In genomic region chr19:48400018-48400742, GRCh38 we compare ENCODE assay signal across 8 cellular contexts. TPM values are rescaled to one million over a fixed set of nuclear protein-coding genes. Genes with fewer than 3 reads are reported as not detected.
DNase-seq lines count a peak whose midpoint lies in the region; ATAC-seq, FAIRE-seq and TF ChIP-seq lines count a peak whose summit lies in the region.

No MANE protein-coding gene starts in this region.

- WGBS in H1 (ENCODE audit: extremely low coverage in 1 of 2, insufficient coverage in 1 of 2, insufficient read length in 1 of 2, insufficient replicate concordance in 2 of 2, low coverage in 1 of 2, low lambda C conversion rate in 2 of 2, missing lambda C conversion rate in 1 of 2), 2 experiments: 25% methylated on average over 14 of the region's 14 CpGs; no CpG with 5 or more reads in 1 of the 2 experiments

- peak overlapping the region; percentile 49 for H4K91ac ChIP-seq in H1 (replicated peaks; ENCODE audit: insufficient read length, low read length)

- POLR2A ChIA-PET in H1 (lab: Charles Lee; ENCODE audit: partially characterized antibody): interaction anchor here (0.8 to 5.4 kb wide), 25 partner anchors 9 to 128 kb away, joined by 3 to 57 read pairs (median 5); partner anchors contain the start of genes EMP3, GRWD1, KCNJ14 and KDELR1

- H3K4me3 ChIP-seq in GM23338: peak overlapping the region; percentile 46
- H3K4me3 ChIP-seq in RWPE2 (ENCODE audit: severe bottlenecking): no peak overlapping the region
- H3K4me3 ChIP-seq in H1 (ENCODE audit: extremely low read depth in 1 of 4, insufficient read depth in 2 of 4, low read depth in 3 of 4, low read length in 4 of 4): peak overlapping the region; percentile 23 to 49 (median 32); a peak in 6 of 8 replicates

- H3K79me2 ChIP-seq in GM23338 (replicated peaks; ENCODE audit: insufficient read depth) (no peaks in the 10 kb centered on the region; the same call in 1 of the 2 replicates), H1 (ENCODE audit: control insufficient read depth in 1 of 2, insufficient read depth in 2 of 2, low read length in 2 of 2) (no peaks in the 10 kb centered on the region)

- H2BK15ac ChIP-seq in H1 (ENCODE audit: low read length): peak overlapping the region; percentile 92; the same call in 1 of the 2 replicates

- H2AFZ ChIP-seq in GM23338: no peak overlapping the region
- H2AFZ ChIP-seq in H1 (ENCODE audit: low read length): peak overlapping the region; percentile 85; the same call in 1 of the 2 replicates

- peaks cover 4% of the 10 kb centered on the region; the same call in 2 of the 3 replicates for H3K36me3 Mint-ChIP-seq in GM23338 (ENCODE audit: low read depth)
- peaks cover 0 to 12% of the 10 kb centered on the region in 2 donors for H3K36me3 Mint-ChIP-seq in naive B cell

- peak overlapping the region; percentile 20 for H3K56ac ChIP-seq in H1 (replicated peaks; ENCODE audit: insufficient read length, low read depth, low read length)

- H3K4me1 Mint-ChIP-seq in GM23338: peaks cover 63% of the 10 kb centered on the region
- peaks cover 32 to 44% (median 42%) of the 10 kb centered on the region in 3 donors for H3K4me1 Mint-ChIP-seq in naive B cell

- H2BK20ac ChIP-seq in H1 (ENCODE audit: low read length): peak overlapping the region; percentile 86; the same call in 1 of the 2 replicates

- no peak for TF ChIP-seq RAD21 in H1 (IDR thresholded peaks at IDR 0.05 in 1 of 2, conservative IDR thresholded peaks at IDR 0.05 in 1 of 2; ENCODE audit: low read depth in 2 of 2, low read length in 2 of 2)

- H3K27me3 Mint-ChIP-seq in GM23338 (ENCODE audit: insufficient read depth, low read depth, poor library complexity): peaks cover 40% of the 10 kb centered on the region
- peaks cover 19 to 29% (median 29%) of the 10 kb centered on the region in 3 donors for H3K27me3 Mint-ChIP-seq in naive B cell

- H3K4me3 Mint-ChIP-seq in GM23338 (peak overlapping the region; percentile 69), naive B cell (peak overlapping the region in 5 of 8 donors; percentile 19 to 87 (median 70))

- H4K20me1 ChIP-seq in GM23338 (replicated peaks; ENCODE audit: insufficient read depth) (no peaks in the 10 kb centered on the region), H1 (replicated peaks in 1 of 2; ENCODE audit: control insufficient read depth in 1 of 2, insufficient read depth in 2 of 2, low read length in 2 of 2) (no peaks in the 10 kb centered on the region)

- peak overlapping the region in 3 of 4 experiments; percentile 58 to 77 (median 61); a peak in 5 of 7 replicates for H3K9ac ChIP-seq in H1 (replicated peaks in 1 of 4; ENCODE audit: extremely low read depth in 1 of 4, low read depth in 3 of 4, low read length in 3 of 4)

- TF ChIP-seq POLR2A in H1 (IDR thresholded peaks at IDR 0.05; ENCODE audit: control extremely low read depth in 1 of 2, low read depth in 2 of 2, low read length in 2 of 2): peak; percentile 68 to 84; a peak in 2 of 3 replicates

- H2BK12ac ChIP-seq in H1 (ENCODE audit: low read depth, low read length): peak overlapping the region; percentile 97

- peak overlapping the region; percentile 80 for H4K5ac ChIP-seq in H1 (ENCODE audit: insufficient read length, low read depth, low read length)

- peaks cover 59% of the 10 kb centered on the region for H3K4me1 ChIP-seq in GM23338 (ENCODE audit: insufficient read depth)
- peaks cover 6% of the 10 kb centered on the region for H3K4me1 ChIP-seq in RWPE2 (ENCODE audit: insufficient read depth, poor library complexity, severe bottlenecking)
- peaks cover 8 to 37% (median 28%) of the 10 kb centered on the region in 4 experiments for H3K4me1 ChIP-seq in H1 (replicated peaks in 1 of 4; ENCODE audit: control insufficient read depth in 3 of 4, insufficient read depth in 4 of 4, low read length in 3 of 4)

- H2AK5ac ChIP-seq in H1 (ENCODE audit: low read depth, low read length): peak overlapping the region; percentile 97

- peak overlapping the region; percentile 21 for H2BK120ac ChIP-seq in H1 (replicated peaks; ENCODE audit: low read depth, low read length)

- no peaks in the 10 kb centered on the region for H3K36me3 ChIP-seq in GM23338 (ENCODE audit: insufficient read depth)
- no peaks in the 10 kb centered on the region for H3K36me3 ChIP-seq in RWPE2 (ENCODE audit: low read depth)
- no peaks in the 10 kb centered on the region for H3K36me3 ChIP-seq in H1 (ENCODE audit: control insufficient read depth in 2 of 4, insufficient read depth in 4 of 4, low read length in 3 of 4)

- CTCF ChIA-PET in H1 (lab: Charles Lee; ENCODE audit: partially characterized antibody): interaction anchor here (0.6 to 2.6 kb wide), 7 partner anchors 9 to 89 kb away, joined by 3 to 11 read pairs (median 5); partner anchors contain the start of genes KDELR1, SYNGR4 and TMEM143

- peaks cover 20% of the 10 kb centered on the region for H3K23me2 ChIP-seq in H1 (ENCODE audit: low read depth, low read length)

- in situ Hi-C loops in KBM-7 (cut with MboI; ENCODE audit: low pct_unique_long_range_greater_than_20kb, low sequenced_read_pairs): no loop called here

- H3K27me3 ChIP-seq in GM23338 (ENCODE audit: insufficient read depth) (peaks cover 31% of the 10 kb centered on the region), RWPE2 (ENCODE audit: insufficient read depth, poor library complexity, severe bottlenecking) (no peaks in the 10 kb centered on the region), H1 (replicated peaks in 1 of 4; ENCODE audit: control insufficient read depth in 3 of 4, extremely low read depth in 1 of 4, insufficient read depth in 3 of 4, low read length in 3 of 4) (peaks cover 0 to 27% (median 23%) of the 10 kb centered on the region in 4 experiments; a peak in 6 of 7 replicates)

- H3K4me2 ChIP-seq in GM23338: peak overlapping the region; percentile 70
- H3K4me2 ChIP-seq in H1 (ENCODE audit: insufficient read depth in 1 of 2, low read depth in 2 of 2, low read length in 2 of 2): peak overlapping the region; percentile 76 to 100

- ATAC-seq in GM23338 (peak; percentile 69), RWPE2 (ENCODE audit: low read depth) (peak; percentile 56), naive B cell (ENCODE audit: low read depth in 2 of 2) (peak; percentile 6 to 20), HG03571 (IDR thresholded peaks at IDR 0.05; ENCODE audit: unreplicated experiment) (no peak)

- H3K23ac ChIP-seq in H1 (ENCODE audit: insufficient read length): no peak overlapping the region

- TF ChIP-seq CTCF in GM23338 (conservative IDR thresholded peaks at IDR 0.05; ENCODE audit: low read depth in 2 of 2) (no peak), RWPE2 (IDR thresholded peaks at IDR 0.05; ENCODE audit: poor library complexity, severe bottlenecking) (no peak), H1 (IDR thresholded peaks at IDR 0.05; ENCODE audit: control extremely low read depth in 1 of 3, insufficient read depth in 1 of 3, low read depth in 1 of 3, low read length in 3 of 3) (no peak)

- H3K14ac ChIP-seq in H1 (ENCODE audit: insufficient read length): no peak overlapping the region

- no peak overlapping the region for H4K8ac ChIP-seq in H1 (ENCODE audit: extremely low read depth, insufficient read depth, low read length)

- H3K9me3 ChIP-seq in RWPE2 (ENCODE audit: severe bottlenecking): no peaks in the 10 kb centered on the region
- no peaks in the 10 kb centered on the region for H3K9me3 ChIP-seq in H1 (ENCODE audit: insufficient read depth in 2 of 2, low read depth in 1 of 2, low read length in 1 of 2)

- H3K27ac ChIP-seq in GM23338 (ENCODE audit: low read depth): peak overlapping the region; percentile 96
- no peak overlapping the region for H3K27ac ChIP-seq in RWPE2 (ENCODE audit: poor library complexity, severe bottlenecking)
- peak overlapping the region; percentile 92 for H3K27ac ChIP-seq in H1 (ENCODE audit: low read depth, low read length)

- peak overlapping the region; percentile 91 for H3K18ac ChIP-seq in H1 (ENCODE audit: extremely low read depth, low read length)

- H3K79me1 ChIP-seq in H1 (ENCODE audit: low read depth, low read length): no peaks in the 10 kb centered on the region

- H3K27ac Mint-ChIP-seq in GM23338 (peak overlapping the region; percentile 99), naive B cell (peak overlapping the region in 1 of 6 donors; percentile 81)

- DNase-seq in AG20443 (ENCODE audit: low spot score): peak; percentile 92
- peak; percentile 99 for DNase-seq in GM23338 (ENCODE audit: low spot score)
- no peak for DNase-seq in RWPE2 (ENCODE audit: low spot score)
- peak; percentile 77 to 88 for DNase-seq in H1 (ENCODE audit: low read depth in 1 of 2, low spot score in 2 of 2)
- DNase-seq in naive B cell: no peak
- no peak for DNase-seq in KBM-7
- DNase-seq in kidney glomerular epithelial cell (lab: John Stamatoyannopoulos, UW): no peak

- peak; percentile 97 for FAIRE-seq in H1 (lab: Jason Lieb, UNC)

- H3K9me3 Mint-ChIP-seq in GM23338 (peaks cover 5% of the 10 kb centered on the region; the same call in 2 of the 3 replicates), naive B cell (peaks cover 0 to 9% (median 4%) of the 10 kb centered on the region in 7 donors)

- no peak for TF ChIP-seq EP300 in H1 (IDR thresholded peaks at IDR 0.05; ENCODE audit: borderline replicate concordance in 1 of 2, low read depth in 2 of 2, low read length in 2 of 2)

- peaks cover 19% of the 10 kb centered on the region for H3F3A ChIP-seq in GM23338 (replicated peaks; ENCODE audit: low read depth)

- peak overlapping the region; percentile 93 for H2BK5ac ChIP-seq in H1 (ENCODE audit: low read depth, low read length)

- no peaks in the 10 kb centered on the region for H3K9me2 ChIP-seq in GM23338 (ENCODE audit: insufficient read depth)

- peak overlapping the region; percentile 63 for H3K4ac ChIP-seq in H1 (replicated peaks; ENCODE audit: insufficient read length, low read depth, low read length)

RNA-seq across cellular contexts. Expression of gene GRIN2D, which starts 6.7 kb away (rescaled TPM):
- total RNA-seq in GM23338 (2014; rRNA removed; shearing (Covaris generic)): 16.5 and 20.0 TPM in 2 replicates
- polyA plus RNA-seq in GM23338 (2016; fragmentation: Nextera tagmentation; extraction: Ambion mirVana) (4.4 and 6.0 TPM in 2 replicates), H1 (2011; rRNA removed) (2.2 and 4.9 TPM in 2 replicates), naive B cell (ENCODE audit: low read depth in 6 of 6) (not detected)
- 11.0 and 12.4 TPM in 2 replicates for total RNA-seq in H1 (2021; fragmentation: NEBNext Ultra II Directional; extraction: Animal tissue kit (Norgen Biotek cat#: 25700))
- 1.6 TPM for polyA plus RNA-seq in H1 (2011; cell fraction: cytosol; rRNA removed)
- 6.1 TPM for polyA plus RNA-seq in H1 (2011; cell fraction: nucleus; rRNA removed)
- polyA plus RNA-seq in H1 (2012, experiment 1 of 2): 3.6 to 9.3 TPM (median 7.1 TPM) in 4 replicates
- 4.5 TPM for polyA plus RNA-seq in H1 (2012, experiment 2 of 2)
- 37.6 TPM for polyA plus RNA-seq in H1 (2013, experiment 1 of 2)
- 33.0 TPM for polyA plus RNA-seq in H1 (2013, experiment 2 of 2)
- polyA minus RNA-seq in H1 (2011; rRNA and poly(A)+ RNA removed): 2.1 and 2.7 TPM in 2 replicates
- 8.6 TPM for polyA minus RNA-seq in H1 (2011; cell fraction: cytosol; rRNA and poly(A)+ RNA removed)
- 4.9 TPM for polyA minus RNA-seq in H1 (2011; cell fraction: nucleus; rRNA and poly(A)+ RNA removed)

RNA-seq across cellular contexts. Expression of gene KDELR1, which starts 8.8 kb away (rescaled TPM):
- total RNA-seq in GM23338 (2014; rRNA removed; shearing (Covaris generic)): 171 and 184 TPM in 2 replicates
- polyA plus RNA-seq in GM23338 (2016; fragmentation: Nextera tagmentation; extraction: Ambion mirVana) (176 and 177 TPM in 2 replicates), H1 (2011; rRNA removed) (231 and 249 TPM in 2 replicates), naive B cell (ENCODE audit: low read depth in 6 of 6) (10 to 100 TPM; 24.5 to 32.1 (median 26.5) TPM)
- 224 and 225 TPM in 2 replicates for total RNA-seq in H1 (2021; fragmentation: NEBNext Ultra II Directional; extraction: Animal tissue kit (Norgen Biotek cat#: 25700))
- 107 TPM for polyA plus RNA-seq in H1 (2011; cell fraction: cytosol; rRNA removed)
- polyA plus RNA-seq in H1 (2011; cell fraction: nucleus; rRNA removed): 178 TPM
- 154 to 271 TPM (median 239 TPM) in 4 replicates for polyA plus RNA-seq in H1 (2012, experiment 1 of 2)
- 352 TPM for polyA plus RNA-seq in H1 (2012, experiment 2 of 2)
- 604 TPM for polyA plus RNA-seq in H1 (2013, experiment 1 of 2)
- polyA plus RNA-seq in H1 (2013, experiment 2 of 2): 663 TPM
- polyA minus RNA-seq in H1 (2011; rRNA and poly(A)+ RNA removed): 147 and 178 TPM in 2 replicates
- 102 TPM for polyA minus RNA-seq in H1 (2011; cell fraction: cytosol; rRNA and poly(A)+ RNA removed)
- polyA minus RNA-seq in H1 (2011; cell fraction: nucleus; rRNA and poly(A)+ RNA removed): 58.9 TPM

RNA-seq across cellular contexts. Expression of gene SYNGR4, which starts 36.0 kb away (rescaled TPM):
- total RNA-seq in GM23338 (2014; rRNA removed; shearing (Covaris generic)): not detected in 2 replicates
- polyA plus RNA-seq in GM23338 (2016; fragmentation: Nextera tagmentation; extraction: Ambion mirVana) (not detected in 2 replicates), H1 (2011; rRNA removed) (0.27 and 0.41 TPM in 2 replicates), naive B cell (ENCODE audit: low read depth in 6 of 6) (not detected)
- total RNA-seq in H1 (2021; fragmentation: NEBNext Ultra II Directional; extraction: Animal tissue kit (Norgen Biotek cat#: 25700)): 1.1 TPM in 1 of 2 replicates, not detected in the other
- polyA plus RNA-seq in H1 (2011; cell fraction: cytosol; rRNA removed): 0.18 TPM
- polyA plus RNA-seq in H1 (2011; cell fraction: nucleus; rRNA removed): 0.46 TPM
- 0.23 TPM in 1 of 4 replicates, not detected in the others for polyA plus RNA-seq in H1 (2012, experiment 1 of 2)
- 0.54 TPM for polyA plus RNA-seq in H1 (2012, experiment 2 of 2)
- polyA plus RNA-seq in H1 (2013, experiment 1 of 2): 0.28 TPM
- 0.26 TPM for polyA plus RNA-seq in H1 (2013, experiment 2 of 2)
- not detected in 2 replicates for polyA minus RNA-seq in H1 (2011; rRNA and poly(A)+ RNA removed)
- polyA minus RNA-seq in H1 (2011; cell fraction: cytosol; rRNA and poly(A)+ RNA removed): not detected
- not detected for polyA minus RNA-seq in H1 (2011; cell fraction: nucleus; rRNA and poly(A)+ RNA removed)

RNA-seq across cellular contexts. Expression of gene TMEM143, which starts 36.4 kb away (rescaled TPM):
- total RNA-seq in GM23338 (2014; rRNA removed; shearing (Covaris generic)): 15.0 and 16.6 TPM in 2 replicates
- 10.0 and 12.8 TPM in 2 replicates for polyA plus RNA-seq in GM23338 (2016; fragmentation: Nextera tagmentation; extraction: Ambion mirVana)
- total RNA-seq in H1 (2021; fragmentation: NEBNext Ultra II Directional; extraction: Animal tissue kit (Norgen Biotek cat#: 25700)): 14.2 and 14.7 TPM in 2 replicates
- 19.1 and 26.7 TPM in 2 replicates for polyA plus RNA-seq in H1 (2011; rRNA removed)
- 17.1 TPM for polyA plus RNA-seq in H1 (2011; cell fraction: cytosol; rRNA removed)
- polyA plus RNA-seq in H1 (2011; cell fraction: nucleus; rRNA removed): 47.8 TPM
- polyA plus RNA-seq in H1 (2012, experiment 1 of 2): 9.5 to 18.4 TPM (median 14.8 TPM) in 4 replicates
- 13.1 TPM for polyA plus RNA-seq in H1 (2012, experiment 2 of 2)
- 12.7 TPM for polyA plus RNA-seq in H1 (2013, experiment 1 of 2)
- 11.9 TPM for polyA plus RNA-seq in H1 (2013, experiment 2 of 2)
- 10.4 and 15.6 TPM in 2 replicates for polyA minus RNA-seq in H1 (2011; rRNA and poly(A)+ RNA removed)
- 22.6 TPM for polyA minus RNA-seq in H1 (2011; cell fraction: cytosol; rRNA and poly(A)+ RNA removed)
- polyA minus RNA-seq in H1 (2011; cell fraction: nucleus; rRNA and poly(A)+ RNA removed): 14.9 TPM
- polyA plus RNA-seq in naive B cell (ENCODE audit: low read depth in 6 of 6): 10 to 100 TPM in 1 of 6 donors, 1 to 10 TPM in 5; 3.9 to 12.1 (median 5.9) TPM

RNA-seq across cellular contexts. Expression of gene GRWD1, which starts 45.6 kb away (rescaled TPM):
- 58.0 and 64.6 TPM in 2 replicates for total RNA-seq in GM23338 (2014; rRNA removed; shearing (Covaris generic))
- 23.2 and 25.8 TPM in 2 replicates for polyA plus RNA-seq in GM23338 (2016; fragmentation: Nextera tagmentation; extraction: Ambion mirVana)
- 61.9 and 64.9 TPM in 2 replicates for total RNA-seq in H1 (2021; fragmentation: NEBNext Ultra II Directional; extraction: Animal tissue kit (Norgen Biotek cat#: 25700))
- polyA plus RNA-seq in H1 (2011; rRNA removed): 36.9 and 46.4 TPM in 2 replicates
- polyA plus RNA-seq in H1 (2011; cell fraction: cytosol; rRNA removed): 44.2 TPM
- 30.1 TPM for polyA plus RNA-seq in H1 (2011; cell fraction: nucleus; rRNA removed)
- 25.4 to 44.2 TPM (median 41.0 TPM) in 4 replicates for polyA plus RNA-seq in H1 (2012, experiment 1 of 2)
- polyA plus RNA-seq in H1 (2012, experiment 2 of 2): 36.9 TPM
- polyA plus RNA-seq in H1 (2013, experiment 1 of 2): 18.6 TPM
- 17.3 TPM for polyA plus RNA-seq in H1 (2013, experiment 2 of 2)
- polyA minus RNA-seq in H1 (2011; rRNA and poly(A)+ RNA removed): 11.5 and 19.1 TPM in 2 replicates
- 24.4 TPM for polyA minus RNA-seq in H1 (2011; cell fraction: cytosol; rRNA and poly(A)+ RNA removed)
- 18.2 TPM for polyA minus RNA-seq in H1 (2011; cell fraction: nucleus; rRNA and poly(A)+ RNA removed)
- 10 to 100 TPM; 27.8 to 44.8 (median 37.1) TPM for polyA plus RNA-seq in naive B cell (ENCODE audit: low read depth in 6 of 6)

Comparison
In these comparisons a context has a peak if more than half of its experiments do, and no peak if none do; other contexts are left out.
1. DNase-seq: peak in AG20443 (single experiment), GM23338 (single experiment) and H1 (2 of 2); none in RWPE2 (single experiment), naive B cell (single experiment), KBM-7 (single experiment) and kidney glomerular epithelial cell (single experiment).